ENCODE assay signal across 1 cellular context in the genomic region with DNA sequence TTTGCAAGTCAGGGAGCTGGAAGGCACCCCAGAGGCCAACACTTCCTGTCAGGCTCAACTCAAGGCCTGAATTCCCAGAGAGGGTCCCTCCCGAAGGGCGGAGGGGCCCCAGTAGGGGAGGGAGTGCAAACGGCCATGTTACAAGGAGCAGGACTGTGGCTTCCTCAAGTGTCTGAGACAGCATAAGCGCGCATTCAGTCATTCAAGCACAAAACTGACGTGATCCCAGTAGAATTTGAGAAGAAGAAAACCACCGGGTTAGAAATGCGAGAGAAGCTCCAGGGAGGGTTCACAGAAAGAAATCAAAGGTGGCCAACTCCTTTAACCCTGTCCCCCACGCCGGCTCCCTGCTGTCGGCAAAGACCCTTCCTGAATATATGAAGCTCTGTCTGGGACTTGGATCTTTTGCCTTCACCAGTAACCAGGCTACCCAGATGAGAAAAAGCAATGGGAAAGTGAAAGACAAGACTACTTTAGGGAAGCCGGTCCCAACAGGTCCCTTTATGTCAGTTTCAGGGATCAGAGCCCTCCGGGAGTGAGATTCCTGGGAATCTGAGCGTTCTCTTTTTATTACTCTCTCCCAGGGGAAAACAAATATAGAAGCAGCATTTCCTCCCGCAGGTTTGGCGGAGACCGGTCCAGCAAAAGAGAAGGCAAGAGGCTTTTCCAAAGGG.
TF ChIP-seq lines count a peak whose summit lies in the region.

No MANE protein-coding gene starts in this region.

TF ChIP-seq in Ishikawa, 13 proteins besides CTCF, POLR2A, EP300 and RAD21 (continued from another document):
- TF ChIP-seq REST (IDR thresholded peaks at IDR 0.05; ENCODE audit: low read depth): no peak
